ENCODE assay signal across 11 cellular contexts in genomic region chr20:14498809-14499208, GRCh38.
DNase-seq lines count a peak whose midpoint lies in the region; ATAC-seq lines count a peak whose summit lies in the region.
"Had no signal": no experiment of that assay in that cellular context is flagged by ENCODE, and none has a peak within 500 bp of the region (broad histone marks: within the 10 kb centered on the region; RNA-seq: fewer than 3 reads in every experiment).

No MANE protein-coding gene starts in this region.

- H3K4me1 ChIP-seq in aorta (ENCODE audit: control insufficient read depth in 1 of 2, insufficient read depth in 2 of 2, low read length in 2 of 2): no peaks in the 10 kb centered on the region

- H3K4me3 ChIP-seq in aorta (ENCODE audit: low read length in 2 of 2): no peak overlapping the region

- H3K9me3 ChIP-seq in aorta (ENCODE audit: control insufficient read depth, low read length): no peaks in the 10 kb centered on the region

- H3K27ac ChIP-seq in aorta (ENCODE audit: low read depth in 1 of 2, low read length in 2 of 2): no peak overlapping the region

- peak; percentile 77 for DNase-seq in NCI-H82 (lab: John Stamatoyannopoulos, UW)
- no peak for DNase-seq in NCI-H82 treated with DMSO at 0.1 percent for 48 hours (lab: John Stamatoyannopoulos, UW; ENCODE audit: unreplicated experiment)
- DNase-seq in SK-N-DZ (ENCODE audit: low spot score): peak; percentile 54
- DNase-seq in left kidney (ENCODE audit: low read depth, low spot score): peak; percentile 83
- DNase-seq in aorta: no peak
- DNase-seq in stimulated activated CD4-positive, alpha-beta T cell treated with anti-CD3 and anti-CD28 coated beads, Interleukin-12 subunit alpha, Interleukin-12 subunit beta, amount 100 ng/mL, for 4 hours: no peak
- DNase-seq in KBM-7: no peak
- DNase-seq: activated CD8-positive, alpha-beta T cell treated with anti-CD3 and anti-CD28 coated beads for 36 hours; SIG-M5; small intestine had no signal

- in situ Hi-C loops in KBM-7 (cut with MboI; ENCODE audit: low pct_unique_long_range_greater_than_20kb, low sequenced_read_pairs): no loop called here

- H3K36me3 ChIP-seq in aorta (ENCODE audit: control insufficient read depth in 1 of 2, insufficient read depth in 2 of 2, low read length in 1 of 2): no peaks in the 10 kb centered on the region

- WGBS in aorta, 2 donors: 30 to 34% methylated on average over 4 of the region's 4 CpGs

- ATAC-seq in aorta (ENCODE audit: low FRiP score) (peak; percentile 44), HG02623 (IDR thresholded peaks at IDR 0.05; ENCODE audit: unreplicated experiment) (no peak)
- ATAC-seq: activated CD8-positive, alpha-beta T cell treated with anti-CD3 and anti-CD28 coated beads for 36 hours had no signal

- intact Hi-C loops in aorta (cut with DNase I): no loop called here

- H3K27me3 ChIP-seq in aorta (ENCODE audit: control insufficient read depth in 1 of 2, insufficient read depth in 2 of 2, low read length in 1 of 2): no peaks in the 10 kb centered on the region

Comparison
In these comparisons a context has a peak if more than half of its experiments do, and no peak if none do; other contexts are left out.
1. DNase-seq: peak in NCI-H82 (single experiment), SK-N-DZ (single experiment) and left kidney (single experiment); none in NCI-H82 treated with DMSO at 0.1 percent for 48 hours (single experiment), aorta (0 of 2), stimulated activated CD4-positive, alpha-beta T cell treated with anti-CD3 and anti-CD28 coated beads, Interleukin-12 subunit alpha, Interleukin-12 subunit beta, amount 100 ng/mL, for 4 hours (single experiment) and KBM-7 (single experiment).